In the genomic region with DNA sequence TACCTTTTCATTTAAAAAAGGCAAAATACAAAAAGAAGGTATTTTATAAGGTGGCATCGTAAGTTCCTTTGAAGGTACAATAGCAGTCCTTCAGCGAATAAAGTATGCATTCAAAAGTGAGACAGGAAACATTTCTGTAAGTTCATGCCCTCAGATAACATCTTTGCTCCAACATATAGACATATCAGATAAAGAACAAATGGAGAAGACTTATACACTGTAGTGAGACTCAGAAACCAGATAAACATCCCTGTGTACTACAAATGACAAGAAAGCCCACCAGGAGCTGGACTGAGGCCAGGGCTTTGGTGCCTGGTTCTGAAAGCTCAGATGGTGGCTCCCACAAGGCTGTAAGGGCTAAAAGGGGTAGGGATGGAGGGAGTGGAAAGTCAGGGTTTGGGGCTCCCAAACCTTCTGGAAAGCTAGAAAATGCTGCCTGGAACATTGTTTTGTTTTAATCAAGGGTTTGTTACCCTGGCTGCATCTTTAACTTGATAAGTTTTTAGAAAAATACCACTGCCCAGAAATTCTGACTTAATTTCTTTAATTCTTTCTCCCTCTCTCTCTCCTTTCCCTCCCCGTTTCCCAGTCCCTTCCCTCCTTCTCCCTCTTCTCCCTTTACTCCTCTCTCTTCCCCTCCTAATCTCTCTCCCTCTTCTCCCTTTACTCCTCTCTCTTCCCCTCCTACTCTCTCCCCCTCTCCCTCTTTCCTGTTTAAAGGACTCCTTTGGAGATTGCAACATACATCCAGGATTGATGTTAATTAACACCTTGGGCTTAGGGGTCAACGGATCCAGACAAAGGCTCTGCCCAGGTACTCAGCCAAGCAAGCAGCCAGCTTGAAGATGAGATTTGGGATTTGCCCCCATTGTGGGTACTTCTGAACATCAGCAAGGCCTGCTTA, we compare ENCODE assay signal across 20 cellular contexts.
"Had no signal": no experiment of that assay in that cellular context is flagged by ENCODE, and none has a peak within 500 bp of the region (broad histone marks: within the 10 kb centered on the region; RNA-seq: fewer than 3 reads in every experiment).

No MANE protein-coding gene starts in this region.

- H3K4me1 ChIP-seq: esophagus muscularis mucosa, lower lobe of right lung, prostate gland, sigmoid colon had no signal

- H3K9me3 Mint-ChIP-seq: activated naive CD8-positive, alpha-beta T cell treated with anti-CD3 and anti-CD28 coated beads for 36 hours; immature natural killer cell; naive thymus-derived CD8-positive, alpha-beta T cell; stimulated activated naive CD8-positive, alpha-beta T cell treated with anti-CD3 and anti-CD28 coated beads, Interleukin-15, Interleukin-2, amounts not matched to agents 100 ng/mL and 50 ng/mL, for 24 hours; T-helper 1 cell treated with Interleukin-12 subunit alpha and Interleukin-12 subunit beta and Interleukin-4 antibody, amounts not matched to agents 30 μg/mL and 1 μg/mL, for 36 hours had no signal

- H3K4me3 Mint-ChIP-seq: activated naive CD8-positive, alpha-beta T cell treated with anti-CD3 and anti-CD28 coated beads for 36 hours; immature natural killer cell; naive thymus-derived CD8-positive, alpha-beta T cell; stimulated activated naive CD8-positive, alpha-beta T cell treated with anti-CD3 and anti-CD28 coated beads, Interleukin-15, Interleukin-2, amounts not matched to agents 100 ng/mL and 50 ng/mL, for 24 hours; T-helper 1 cell treated with Interleukin-12 subunit alpha and Interleukin-12 subunit beta and Interleukin-4 antibody, amounts not matched to agents 30 μg/mL and 1 μg/mL, for 36 hours had no signal

- DNase-seq: activated CD4-positive, alpha-beta T cell treated with anti-CD3 and anti-CD28 coated beads, Interleukin-2, amount 50 U/mL, for 1 hour; activated gamma-delta T cell; activated naive CD8-positive, alpha-beta T cell treated with anti-CD3 and anti-CD28 coated beads for 36 hours; activated T-cell treated with anti-CD3 and anti-CD28 coated beads, Interleukin-2, amount 50 U/mL, for 1 hour; brain microvascular endothelial cell; glutamatergic neuron; immature natural killer cell; left cardiac atrium; lower lobe of right lung; naive thymus-derived CD8-positive, alpha-beta T cell; nucleus accumbens; sigmoid colon; stimulated activated CD4-positive, alpha-beta T cell treated with anti-CD3 and anti-CD28 coated beads, Interleukin-4, amount 100 ng/mL, for 1 hour; stimulated activated CD8-positive, alpha-beta memory T cell treated with anti-CD3 and anti-CD28 coated beads, Interleukin-4, amount 100 ng/mL, for 48 hours had no signal

- H3K4me3 ChIP-seq: esophagus muscularis mucosa, lower lobe of right lung, prostate gland, sigmoid colon, thoracic aorta had no signal

- H3K27me3 ChIP-seq: brain microvascular endothelial cell, esophagus muscularis mucosa, sigmoid colon had no signal

- H3K9me3 ChIP-seq: lower lobe of right lung, prostate gland, sigmoid colon, thoracic aorta had no signal

- H3K4me1 Mint-ChIP-seq: immature natural killer cell had no signal

- FAIRE-seq: TTC549 had no signal

- H3K27ac ChIP-seq: brain microvascular endothelial cell, esophagus muscularis mucosa, lower lobe of right lung, sigmoid colon, thoracic aorta had no signal

- H3K27ac Mint-ChIP-seq: activated naive CD8-positive, alpha-beta T cell treated with anti-CD3 and anti-CD28 coated beads for 36 hours; immature natural killer cell; T-helper 1 cell treated with Interleukin-12 subunit alpha and Interleukin-12 subunit beta and Interleukin-4 antibody, amounts not matched to agents 30 μg/mL and 1 μg/mL, for 36 hours had no signal

- H3K27me3 Mint-ChIP-seq: activated naive CD8-positive, alpha-beta T cell treated with anti-CD3 and anti-CD28 coated beads for 36 hours; stimulated activated naive CD8-positive, alpha-beta T cell treated with anti-CD3 and anti-CD28 coated beads, Interleukin-15, Interleukin-2, amounts not matched to agents 100 ng/mL and 50 ng/mL, for 24 hours had no signal

- ATAC-seq: left cardiac atrium; lower lobe of right lung; naive thymus-derived CD8-positive, alpha-beta T cell had no signal

- H3K36me3 Mint-ChIP-seq: activated naive CD8-positive, alpha-beta T cell treated with anti-CD3 and anti-CD28 coated beads for 36 hours; immature natural killer cell; naive thymus-derived CD8-positive, alpha-beta T cell had no signal

- H3K36me3 ChIP-seq: brain microvascular endothelial cell, esophagus muscularis mucosa, lower lobe of right lung, prostate gland, sigmoid colon, thoracic aorta had no signal
